In genomic region chr15:31207246-31207645, GRCh38 we compare ENCODE assay signal across 17 cellular contexts.
DNase-seq lines count a peak whose midpoint lies in the region; ATAC-seq and TF ChIP-seq lines count a peak whose summit lies in the region.
"Had no signal": no experiment of that assay in that cellular context is flagged by ENCODE, and none has a peak within 500 bp of the region (broad histone marks: within the 10 kb centered on the region; RNA-seq: fewer than 3 reads in every experiment).

No MANE protein-coding gene starts in this region.

- peaks cover 44% of the 10 kb centered on the region for H3K4me1 Mint-ChIP-seq in activated CD8-positive, alpha-beta T cell treated with anti-CD3 and anti-CD28 coated beads, Interleukin-2, amount 10 ng/mL, durations not matched to agents 7 days and 5 days (ENCODE audit: low read depth)
- H3K4me1 Mint-ChIP-seq in stimulated activated effector memory CD8-positive, alpha-beta T cell treated with anti-CD3 and anti-CD28 coated beads, Interleukin-12 subunit alpha, Interleukin-12 subunit beta, amount 100 ng/mL, for 72 hours: peaks cover 7% of the 10 kb centered on the region
- H3K4me1 Mint-ChIP-seq in Calu3 (ENCODE audit: low read depth, unreplicated experiment): no peaks in the 10 kb centered on the region

- H3K79me2 ChIP-seq in MM.1S (ENCODE audit: low read length): no peaks in the 10 kb centered on the region

- no peaks in the 10 kb centered on the region for H3F3A ChIP-seq in MM.1S (ENCODE audit: insufficient read depth, low read length)

- H3K4me3 Mint-ChIP-seq in activated CD8-positive, alpha-beta T cell treated with anti-CD3 and anti-CD28 coated beads, Interleukin-2, amount 10 ng/mL, durations not matched to agents 7 days and 5 days: no peak overlapping the region
- no peak overlapping the region for H3K4me3 Mint-ChIP-seq in stimulated activated effector memory CD8-positive, alpha-beta T cell treated with anti-CD3 and anti-CD28 coated beads, Interleukin-12 subunit alpha, Interleukin-12 subunit beta, amount 100 ng/mL, for 72 hours
- H3K4me3 Mint-ChIP-seq in Calu3 (ENCODE audit: low read depth, unreplicated experiment): no peak overlapping the region
- H3K4me3 Mint-ChIP-seq: H9 had no signal

- intact Hi-C loops in Calu3 (cut with micrococcal nuclease; ENCODE audit: unreplicated experiment): no loop called here

- H3K27ac Mint-ChIP-seq in activated CD8-positive, alpha-beta T cell treated with anti-CD3 and anti-CD28 coated beads, Interleukin-2, amount 10 ng/mL, durations not matched to agents 7 days and 5 days: no peak overlapping the region
- H3K27ac Mint-ChIP-seq in stimulated activated effector memory CD8-positive, alpha-beta T cell treated with anti-CD3 and anti-CD28 coated beads, Interleukin-12 subunit alpha, Interleukin-12 subunit beta, amount 100 ng/mL, for 72 hours: peak overlapping the region; percentile 26
- H3K27ac Mint-ChIP-seq in Calu3 (ENCODE audit: unreplicated experiment): no peak overlapping the region
- H3K27ac Mint-ChIP-seq: H9 had no signal

- peak; percentile 87 for ATAC-seq in activated CD8-positive, alpha-beta T cell treated with anti-CD3 and anti-CD28 coated beads, Interleukin-2, amount 10 ng/mL, durations not matched to agents 7 days and 5 days
- ATAC-seq in stimulated activated effector memory CD8-positive, alpha-beta T cell treated with anti-CD3 and anti-CD28 coated beads, Interleukin-12 subunit alpha, Interleukin-12 subunit beta, amount 100 ng/mL, for 72 hours: peak; percentile 57
- ATAC-seq: HepG2 had no signal

- no peaks in the 10 kb centered on the region for H3K36me3 ChIP-seq in MM.1S (replicated peaks; ENCODE audit: insufficient read depth, low read length)
- H3K36me3 ChIP-seq: BE2C, Peyer's patch had no signal

- H3K4me3 ChIP-seq in MM.1S (ENCODE audit: low read length): no peak overlapping the region
- H3K4me3 ChIP-seq: Peyer's patch had no signal

- H2AFZ ChIP-seq in MM.1S (ENCODE audit: low read length): no peak overlapping the region

- no peak overlapping the region for H3K4me2 ChIP-seq in MM.1S (ENCODE audit: low read depth, low read length)

- peaks cover 10% of the 10 kb centered on the region for H3K36me3 Mint-ChIP-seq in activated CD8-positive, alpha-beta T cell treated with anti-CD3 and anti-CD28 coated beads, Interleukin-2, amount 10 ng/mL, durations not matched to agents 7 days and 5 days (ENCODE audit: low read depth)
- H3K36me3 Mint-ChIP-seq in stimulated activated effector memory CD8-positive, alpha-beta T cell treated with anti-CD3 and anti-CD28 coated beads, Interleukin-12 subunit alpha, Interleukin-12 subunit beta, amount 100 ng/mL, for 72 hours: no peaks in the 10 kb centered on the region
- no peaks in the 10 kb centered on the region for H3K36me3 Mint-ChIP-seq in Calu3 (ENCODE audit: insufficient read depth, unreplicated experiment)

- no peaks in the 10 kb centered on the region for H3K9me2 ChIP-seq in MM.1S (replicated peaks; ENCODE audit: insufficient read depth, low read length)

- no peaks in the 10 kb centered on the region for H4K20me1 ChIP-seq in MM.1S (ENCODE audit: insufficient read depth, low read length)

- peaks cover 11% of the 10 kb centered on the region for H3K9me3 Mint-ChIP-seq in activated CD8-positive, alpha-beta T cell treated with anti-CD3 and anti-CD28 coated beads, Interleukin-2, amount 10 ng/mL, durations not matched to agents 7 days and 5 days (ENCODE audit: insufficient read depth)
- no peaks in the 10 kb centered on the region for H3K9me3 Mint-ChIP-seq in stimulated activated effector memory CD8-positive, alpha-beta T cell treated with anti-CD3 and anti-CD28 coated beads, Interleukin-12 subunit alpha, Interleukin-12 subunit beta, amount 100 ng/mL, for 72 hours
- H3K9me3 Mint-ChIP-seq in Calu3 (ENCODE audit: low read depth, unreplicated experiment): no peaks in the 10 kb centered on the region

- DNase-seq in stimulated activated naive CD4-positive, alpha-beta T cell (lab: John Stamatoyannopoulos, UW): peak in 5 of 6 experiments; percentile 12 to 75 (median 63)
- DNase-seq in stimulated activated naive CD4-positive, alpha-beta T cell treated with Interleukin-2 at 50 U/mL for 16 hours (lab: John Stamatoyannopoulos, UW): no peak
- DNase-seq in MM.1S: peak; percentile 35
- peak; percentile 67 for DNase-seq in activated CD8-positive, alpha-beta T cell treated with anti-CD3 and anti-CD28 coated beads, Interleukin-2, amount 10 ng/mL, durations not matched to agents 7 days and 5 days
- no peak for DNase-seq in stimulated activated effector memory CD8-positive, alpha-beta T cell treated with anti-CD3 and anti-CD28 coated beads, Interleukin-12 subunit alpha, Interleukin-12 subunit beta, amount 100 ng/mL, for 72 hours (ENCODE audit: low spot score in 2 of 2)
- DNase-seq in Calu3: no peak
- DNase-seq in activated gamma-delta T cell (lab: John Stamatoyannopoulos, UW): no peak
- no peak for DNase-seq in cortex of kidney (lab: John Stamatoyannopoulos, UW)
- DNase-seq: BE2C, DMS153, H9, Karpas-422, NCI-H187 treated with DMSO at 0.1 percent for 48 hours, NCI-H82, Peyer's patch, SHP77 had no signal

- CTCF ChIA-PET in activated CD8-positive, alpha-beta T cell treated with anti-CD3 and anti-CD28 coated beads, Interleukin-2, amount 10 ng/mL, durations not matched to agents 7 days and 5 days (lab: Charles Lee): interaction anchor here (0.8 to 2.1 kb wide), 6 partner anchors 8 to 289 kb away, joined by 3 to 7 read pairs (median 4); no protein-coding TSS in a partner anchor
- CTCF ChIA-PET in Calu3 (lab: Charles Lee): no interaction called here

- peaks cover 14% of the 10 kb centered on the region for H3K4me1 ChIP-seq in MM.1S (ENCODE audit: low read length)
- H3K4me1 ChIP-seq: BE2C, Peyer's patch had no signal

- H3K27me3 Mint-ChIP-seq in activated CD8-positive, alpha-beta T cell treated with anti-CD3 and anti-CD28 coated beads, Interleukin-2, amount 10 ng/mL, durations not matched to agents 7 days and 5 days (ENCODE audit: low read depth): no peaks in the 10 kb centered on the region
- H3K27me3 Mint-ChIP-seq in Calu3 (ENCODE audit: unreplicated experiment): no peaks in the 10 kb centered on the region

- H3K9me3 ChIP-seq in MM.1S (replicated peaks; ENCODE audit: insufficient read depth, low read length): no peaks in the 10 kb centered on the region
- H3K9me3 ChIP-seq: BE2C, Peyer's patch had no signal

- POLR2A ChIA-PET in activated CD8-positive, alpha-beta T cell treated with anti-CD3 and anti-CD28 coated beads, Interleukin-2, amount 10 ng/mL, durations not matched to agents 7 days and 5 days (lab: Charles Lee): interaction anchor here (1.7 kb wide), 1 partner anchor 119 kb away, joined by 6 read pairs; the partner anchor contains the start of gene KLF13

- TF ChIP-seq CTCF in MM.1S (IDR thresholded peaks at IDR 0.05; ENCODE audit: low read length) (no peak), Calu3 (IDR thresholded peaks at IDR 0.05; ENCODE audit: unreplicated experiment) (no peak)

- no peaks in the 10 kb centered on the region for H3K27me3 ChIP-seq in MM.1S (replicated peaks; ENCODE audit: insufficient read depth, low read length)
- H3K27me3 ChIP-seq: BE2C, Peyer's patch had no signal

- H3K9ac ChIP-seq in MM.1S (ENCODE audit: low read length): no peak overlapping the region

- BruUV-seq in Calu3 (replicated peaks; lab: Mats Ljungman, UMichigan): no TSS peak

- H3K27ac ChIP-seq in MM.1S (ENCODE audit: low read length): no peak overlapping the region
- H3K27ac ChIP-seq: Peyer's patch had no signal

Comparison
In these comparisons a context has a peak if more than half of its experiments do, and no peak if none do; other contexts are left out.
1. DNase-seq: peak in stimulated activated naive CD4-positive, alpha-beta T cell (5 of 6), MM.1S (single experiment) and activated CD8-positive, alpha-beta T cell treated with anti-CD3 and anti-CD28 coated beads, Interleukin-2, amount 10 ng/mL, durations not matched to agents 7 days and 5 days (single experiment); none in stimulated activated naive CD4-positive, alpha-beta T cell treated with Interleukin-2 at 50 U/mL for 16 hours (single experiment), stimulated activated effector memory CD8-positive, alpha-beta T cell treated with anti-CD3 and anti-CD28 coated beads, Interleukin-12 subunit alpha, Interleukin-12 subunit beta, amount 100 ng/mL, for 72 hours (0 of 2), Calu3 (single experiment), activated gamma-delta T cell (single experiment) and cortex of kidney (single experiment).